ENCODE assay signal across 28 cellular contexts in the genomic region with DNA sequence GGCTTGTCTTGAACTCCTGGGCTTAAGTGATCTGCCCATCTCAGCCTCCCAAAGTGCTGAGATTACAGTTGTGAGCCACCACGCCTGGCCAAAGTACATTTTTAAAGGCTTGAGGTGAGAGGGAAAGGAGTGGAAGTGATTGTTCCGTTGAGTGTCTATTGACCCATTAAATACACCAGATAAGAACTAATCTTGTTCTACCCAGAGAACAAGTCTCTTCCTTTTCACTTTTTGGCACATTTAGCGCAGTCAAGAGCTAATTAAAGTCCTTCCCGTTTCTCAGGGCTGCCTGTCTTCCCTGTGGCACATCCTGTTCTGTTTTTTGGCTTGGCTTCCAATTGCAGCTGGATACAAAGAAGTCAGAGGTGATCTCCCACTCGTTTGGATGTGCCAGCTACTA.
DNase-seq lines count a peak whose midpoint lies in the region; ATAC-seq and TF ChIP-seq lines count a peak whose summit lies in the region.
"Had no signal": no experiment of that assay in that cellular context is flagged by ENCODE, and none has a peak within 500 bp of the region (broad histone marks: within the 10 kb centered on the region; RNA-seq: fewer than 3 reads in every experiment).

No MANE protein-coding gene starts in this region.

- H3K36me3 ChIP-seq in colonic mucosa (no peaks in the 10 kb centered on the region), osteoblast (ENCODE audit: insufficient read depth, low read length) (no peaks in the 10 kb centered on the region)
- H3K36me3 ChIP-seq in naive thymus-derived CD4-positive, alpha-beta T cell (ENCODE audit: control insufficient read depth in 2 of 3, insufficient read depth in 3 of 3, low read length in 3 of 3), result no peaks in the 10 kb centered on the region
- H3K36me3 ChIP-seq: cardiac muscle cell, spleen had no signal

- no peak overlapping the region for H3K9ac ChIP-seq in colonic mucosa (ENCODE audit: low read depth in 2 of 2, low read length in 2 of 2)

- H3K27me3 ChIP-seq in colonic mucosa, result no peaks in the 10 kb centered on the region
- H3K27me3 ChIP-seq in osteoblast (ENCODE audit: insufficient read depth, low read length), result peaks cover 14% of the 10 kb centered on the region
- no peaks in the 10 kb centered on the region for H3K27me3 ChIP-seq in naive thymus-derived CD4-positive, alpha-beta T cell (ENCODE audit: control insufficient read depth in 2 of 2, insufficient read depth in 2 of 2, low read length in 2 of 2)
- H3K27me3 ChIP-seq: cardiac muscle cell had no signal

- H2AFZ ChIP-seq in osteoblast (ENCODE audit: low read length), result no peak overlapping the region

- H3K4me3 ChIP-seq in colonic mucosa (no peak overlapping the region), osteoblast (ENCODE audit: insufficient read depth, low read length) (no peak overlapping the region)
- no peak overlapping the region for H3K4me3 ChIP-seq in naive thymus-derived CD4-positive, alpha-beta T cell (ENCODE audit: low read length)
- H3K4me3 ChIP-seq: cardiac muscle cell, spleen had no signal

- H3K9me3 ChIP-seq in colonic mucosa (no peaks in the 10 kb centered on the region), osteoblast (ENCODE audit: low read depth, low read length) (no peaks in the 10 kb centered on the region)
- H3K9me3 ChIP-seq in naive thymus-derived CD4-positive, alpha-beta T cell (ENCODE audit: control insufficient read depth in 2 of 3, low read length in 3 of 3), result no peaks in the 10 kb centered on the region

- intact Hi-C loops in colonic mucosa (cut with DNase I), result no loop called here
- intact Hi-C loops in naive thymus-derived CD4-positive, alpha-beta T cell (cut with micrococcal nuclease), result no loop called here

- peaks cover 0 to 11% (median 5%) of the 10 kb centered on the region in 5 donors for H3K27me3 Mint-ChIP-seq in naive thymus-derived CD4-positive, alpha-beta T cell

- no peak overlapping the region for H3K4me3 Mint-ChIP-seq in naive thymus-derived CD4-positive, alpha-beta T cell
- H3K4me3 Mint-ChIP-seq: activated CD8-positive, alpha-beta memory T cell treated with anti-CD3 and anti-CD28 coated beads, Interleukin-2, amount 10 ng/mL, durations not matched to agents 7 days and 5 days; activated T-helper 1 cell treated with anti-CD3 and anti-CD28 coated beads, Interleukin-12 subunit alpha, Interleukin-12 subunit beta, Interleukin-2, Interleukin-4 antibody, amounts not matched to agents 30 ng/mL and 10 ng/mL and 1 ng/mL, durations not matched to agents 14 hours and 24 hours and 36 hours; B cell; dendritic cell treated with granulocyte-macrophage colony-stimulating factor and Interleukin-4, amounts not matched to agents 40 ng/mL and 50 ng/mL, for 4 days had no signal

- no peak for ATAC-seq in GM21515 (IDR thresholded peaks at IDR 0.05; ENCODE audit: unreplicated experiment)
- ATAC-seq in naive thymus-derived CD4-positive, alpha-beta T cell, result no peak
- ATAC-seq: activated CD8-positive, alpha-beta memory T cell treated with anti-CD3 and anti-CD28 coated beads, Interleukin-2, amount 10 ng/mL, durations not matched to agents 7 days and 5 days; PC-3 had no signal

- H3K4me1 Mint-ChIP-seq in naive thymus-derived CD4-positive, alpha-beta T cell, result no peaks in the 10 kb centered on the region
- H3K4me1 Mint-ChIP-seq: activated CD8-positive, alpha-beta memory T cell treated with anti-CD3 and anti-CD28 coated beads, Interleukin-2, amount 10 ng/mL, durations not matched to agents 7 days and 5 days; B cell had no signal

- DNase-seq in NCI-H2029 (lab: John Stamatoyannopoulos, UW) (peak; percentile 28), NCI-H2029 treated with DMSO at 0.1 percent for 48 hours (lab: John Stamatoyannopoulos, UW) (no peak), Kasumi-1 (lab: John Stamatoyannopoulos, UW) (peak; percentile 5 to 13), colonic mucosa (peak; percentile 71), osteoblast (ENCODE audit: insufficient read length, low spot score, missing footprints) (peak; percentile 62), hippocampal formation (lab: John Stamatoyannopoulos, UW) (no peak)
- DNase-seq in naive thymus-derived CD4-positive, alpha-beta T cell, result no peak
- DNase-seq: activated CD4-positive, alpha-beta T cell treated with anti-CD3 and anti-CD28 coated beads for 4 hours; activated CD8-positive, alpha-beta memory T cell treated with anti-CD3 and anti-CD28 coated beads, Interleukin-2, amount 10 ng/mL, durations not matched to agents 7 days and 5 days; activated naive CD4-positive, alpha-beta T cell treated with anti-CD3 and anti-CD28 coated beads, Interleukin-2, amount 50 U/mL, for 16 hours; COR-L47; EL; GOT3; head of caudate nucleus; NCI-H1436 treated with DMSO at 0.1 percent for 48 hours; NCI-H748 treated with DMSO at 0.1 percent for 48 hours; occipital lobe; PC-3; SHP77 treated with DMSO at 0.1 percent for 48 hours; spleen; stimulated activated CD4-positive, alpha-beta T cell treated with anti-CD3 and anti-CD28 coated beads, Interleukin-4, amount 100 ng/mL, for 1 hour; stimulated activated naive CD4-positive, alpha-beta T cell treated with Interleukin-2 at 50 U/mL for 16 hours had no signal

- no peak for TF ChIP-seq CTCF in colonic mucosa (IDR thresholded peaks at IDR 0.05)
- TF ChIP-seq CTCF in osteoblast (IDR thresholded peaks at IDR 0.05; ENCODE audit: extremely low read depth, low read depth, low read length), result no peak

- no peak overlapping the region for H3K27ac Mint-ChIP-seq in naive thymus-derived CD4-positive, alpha-beta T cell
- H3K27ac Mint-ChIP-seq: activated CD8-positive, alpha-beta memory T cell treated with anti-CD3 and anti-CD28 coated beads, Interleukin-2, amount 10 ng/mL, durations not matched to agents 7 days and 5 days; activated T-helper 1 cell treated with anti-CD3 and anti-CD28 coated beads, Interleukin-12 subunit alpha, Interleukin-12 subunit beta, Interleukin-2, Interleukin-4 antibody, amounts not matched to agents 30 ng/mL and 10 ng/mL and 1 ng/mL, durations not matched to agents 14 hours and 24 hours and 36 hours; B cell; dendritic cell treated with granulocyte-macrophage colony-stimulating factor and Interleukin-4, amounts not matched to agents 40 ng/mL and 50 ng/mL, for 4 days had no signal

- H3K9me3 Mint-ChIP-seq in naive thymus-derived CD4-positive, alpha-beta T cell, result peaks cover 0 to 3% (median 0%) of the 10 kb centered on the region in 11 donors
- H3K9me3 Mint-ChIP-seq: activated T-helper 1 cell treated with anti-CD3 and anti-CD28 coated beads, Interleukin-12 subunit alpha, Interleukin-12 subunit beta, Interleukin-2, Interleukin-4 antibody, amounts not matched to agents 30 ng/mL and 10 ng/mL and 1 ng/mL, durations not matched to agents 14 hours and 24 hours and 36 hours; dendritic cell treated with granulocyte-macrophage colony-stimulating factor and Interleukin-4, amounts not matched to agents 40 ng/mL and 50 ng/mL, for 4 days had no signal

- CTCF ChIA-PET in naive thymus-derived CD4-positive, alpha-beta T cell (lab: Charles Lee), result no interaction called here

- no peaks in the 10 kb centered on the region for H4K20me1 ChIP-seq in osteoblast (ENCODE audit: insufficient read depth, low read length)

- H3K4me2 ChIP-seq in osteoblast (ENCODE audit: insufficient read depth, low read length), result no peak overlapping the region

- H3K79me2 ChIP-seq in osteoblast (ENCODE audit: insufficient read depth, low read length), result no peaks in the 10 kb centered on the region

- H3K36me3 Mint-ChIP-seq in naive thymus-derived CD4-positive, alpha-beta T cell, result no peaks in the 10 kb centered on the region
- H3K36me3 Mint-ChIP-seq: activated CD8-positive, alpha-beta memory T cell treated with anti-CD3 and anti-CD28 coated beads, Interleukin-2, amount 10 ng/mL, durations not matched to agents 7 days and 5 days had no signal

- H3K27ac ChIP-seq in colonic mucosa (no peak overlapping the region), osteoblast (ENCODE audit: low read depth, low read length) (no peak overlapping the region)
- no peak overlapping the region for H3K27ac ChIP-seq in naive thymus-derived CD4-positive, alpha-beta T cell (ENCODE audit: low read depth, low read length)
- H3K27ac ChIP-seq: cardiac muscle cell, HL-60 had no signal

- H3K4me1 ChIP-seq in colonic mucosa, result peaks cover 4% of the 10 kb centered on the region
- no peaks in the 10 kb centered on the region for H3K4me1 ChIP-seq in osteoblast (ENCODE audit: insufficient read depth, low read length)
- no peaks in the 10 kb centered on the region for H3K4me1 ChIP-seq in naive thymus-derived CD4-positive, alpha-beta T cell (ENCODE audit: control insufficient read depth in 2 of 2, insufficient read depth in 2 of 2, low read length in 2 of 2)

- POLR2A ChIA-PET in naive thymus-derived CD4-positive, alpha-beta T cell (lab: Charles Lee), result no interaction called here

Comparison
In these comparisons a context has a peak if more than half of its experiments do, and no peak if none do; other contexts are left out.
1. DNase-seq: peak in NCI-H2029 (single experiment), Kasumi-1 (2 of 2), colonic mucosa (single experiment) and osteoblast (single experiment); none in NCI-H2029 treated with DMSO at 0.1 percent for 48 hours (single experiment), naive thymus-derived CD4-positive, alpha-beta T cell (0 of 9) and hippocampal formation (0 of 2).